14 cellular contexts compared by ENCODE assay signal in the genomic region with DNA sequence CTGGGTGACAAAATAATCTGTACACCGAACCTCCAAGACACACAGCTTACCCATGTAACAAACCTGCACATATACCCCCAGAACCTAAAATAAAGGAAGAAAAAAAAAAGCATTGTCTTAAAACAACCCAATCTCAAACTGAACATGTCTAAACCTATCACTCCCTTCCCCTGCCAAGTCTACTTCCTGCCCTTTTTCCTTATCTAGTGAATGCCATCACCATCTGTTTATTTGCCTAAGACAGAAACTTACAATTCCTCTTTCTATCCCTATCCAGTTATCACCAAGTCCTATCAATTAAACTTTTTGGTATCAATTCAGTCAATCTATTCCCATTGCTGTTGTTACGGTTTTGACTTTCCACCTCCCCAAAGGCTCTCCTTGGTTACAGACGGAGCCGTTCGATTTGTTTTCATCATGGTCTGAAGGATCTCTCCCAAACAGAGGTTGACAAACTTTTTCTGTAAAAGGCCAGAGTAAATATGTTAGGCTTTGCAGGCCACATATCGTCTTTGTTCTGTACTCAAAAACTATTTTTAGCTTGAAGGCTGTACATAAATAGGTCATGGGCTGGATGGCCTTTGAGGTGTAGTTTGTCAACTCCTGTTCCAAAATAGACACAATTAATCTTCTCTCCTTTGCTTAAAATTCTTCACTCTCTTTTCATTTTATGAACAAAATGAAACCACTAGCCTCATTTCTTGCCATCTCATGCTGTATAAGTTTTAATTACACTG. TPM values are rescaled to one million over a fixed set of nuclear protein-coding genes. Genes with fewer than 3 reads are reported as not detected.
DNase-seq lines count a peak whose midpoint lies in the region; ATAC-seq and TF ChIP-seq lines count a peak whose summit lies in the region.
"Had no signal": no experiment of that assay in that cellular context is flagged by ENCODE, and none has a peak within 500 bp of the region (broad histone marks: within the 10 kb centered on the region; RNA-seq: fewer than 3 reads in every experiment).

No MANE protein-coding gene starts in this region.

- H3K4me1 ChIP-seq in cardiac muscle cell (ENCODE audit: low read depth): peaks cover 16% of the 10 kb centered on the region
- H3K4me1 ChIP-seq in esophagus muscularis mucosa: peaks cover 0 to 7% (median 1%) of the 10 kb centered on the region in 4 donors
- H3K4me1 ChIP-seq: SJSA1 had no signal

- ATAC-seq in left cardiac atrium: no peak
- no peak for ATAC-seq in activated CD8-positive, alpha-beta T cell treated with anti-CD3 and anti-CD28 coated beads for 36 hours
- no peak for ATAC-seq in stimulated activated naive CD8-positive, alpha-beta T cell treated with anti-CD3 and anti-CD28 coated beads, Interleukin-15, amount 100 ng/mL, for 72 hours
- no peak for ATAC-seq in HG03280 (IDR thresholded peaks at IDR 0.05; ENCODE audit: unreplicated experiment)

- peak overlapping the region; percentile 31 for H3K27ac Mint-ChIP-seq in activated CD8-positive, alpha-beta T cell treated with anti-CD3 and anti-CD28 coated beads for 36 hours
- peak overlapping the region; percentile 16 to 67 for H3K27ac Mint-ChIP-seq in stimulated activated naive CD8-positive, alpha-beta T cell treated with anti-CD3 and anti-CD28 coated beads, Interleukin-15, amount 100 ng/mL, for 72 hours
- H3K27ac Mint-ChIP-seq: activated CD4-positive, alpha-beta T cell treated with anti-CD3 and anti-CD28 coated beads, Interleukin-2, amount 10 ng/mL, durations not matched to agents 7 days and 5 days had no signal

- H3K9me3 Mint-ChIP-seq in activated CD8-positive, alpha-beta T cell treated with anti-CD3 and anti-CD28 coated beads for 36 hours: no peaks in the 10 kb centered on the region
- H3K9me3 Mint-ChIP-seq in stimulated activated naive CD8-positive, alpha-beta T cell treated with anti-CD3 and anti-CD28 coated beads, Interleukin-15, amount 100 ng/mL, for 72 hours: no peaks in the 10 kb centered on the region
- H3K9me3 Mint-ChIP-seq: activated CD4-positive, alpha-beta T cell treated with anti-CD3 and anti-CD28 coated beads, Interleukin-2, amount 10 ng/mL, durations not matched to agents 7 days and 5 days had no signal

- H3K9me3 ChIP-seq in cardiac muscle cell (ENCODE audit: low read depth): no peaks in the 10 kb centered on the region
- H3K9me3 ChIP-seq in esophagus muscularis mucosa: no peaks in the 10 kb centered on the region
- H3K9me3 ChIP-seq: esophagus squamous epithelium, SJSA1 had no signal

- intact Hi-C loops in left cardiac atrium (cut with DNase I) (no loop called here), esophagus muscularis mucosa (cut with DNase I) (no loop called here)
- intact Hi-C loops in activated CD8-positive, alpha-beta T cell treated with anti-CD3 and anti-CD28 coated beads for 36 hours (cut with micrococcal nuclease): no loop called here

- TF ChIP-seq POLR2A in esophagus muscularis mucosa (IDR thresholded peaks at IDR 0.05; ENCODE audit: low read depth): no peak

- TF ChIP-seq EP300 in esophagus muscularis mucosa (IDR thresholded peaks at IDR 0.05): no peak

- H3K27me3 Mint-ChIP-seq in activated CD8-positive, alpha-beta T cell treated with anti-CD3 and anti-CD28 coated beads for 36 hours: no peaks in the 10 kb centered on the region
- no peaks in the 10 kb centered on the region for H3K27me3 Mint-ChIP-seq in stimulated activated naive CD8-positive, alpha-beta T cell treated with anti-CD3 and anti-CD28 coated beads, Interleukin-15, amount 100 ng/mL, for 72 hours
- H3K27me3 Mint-ChIP-seq: activated CD4-positive, alpha-beta T cell treated with anti-CD3 and anti-CD28 coated beads, Interleukin-2, amount 10 ng/mL, durations not matched to agents 7 days and 5 days had no signal

- peak in 1 of 2 donors; percentile 31 for DNase-seq in cardiac muscle cell (ENCODE audit: low read depth in 1 of 2, low spot score in 1 of 2)
- DNase-seq in left cardiac atrium: no peak
- DNase-seq in activated CD8-positive, alpha-beta T cell treated with anti-CD3 and anti-CD28 coated beads for 36 hours: no peak
- peak; percentile 39 for DNase-seq in fibroblast of the aortic adventitia (ENCODE audit: low read depth)
- no peak for DNase-seq in stimulated activated naive CD8-positive, alpha-beta T cell treated with anti-CD3 and anti-CD28 coated beads, Interleukin-15, amount 100 ng/mL, for 72 hours
- no peak for DNase-seq in esophagus muscularis mucosa (ENCODE audit: extremely low spot score)
- DNase-seq in NCI-H524 treated with DMSO at 0.1 percent for 48 hours (lab: John Stamatoyannopoulos, UW): no peak
- DNase-seq: activated CD4-positive, alpha-beta T cell treated with anti-CD3 and anti-CD28 coated beads, Interleukin-2, amount 10 ng/mL, durations not matched to agents 7 days and 5 days; AML-193; aorta; esophagus squamous epithelium; NCI-H748 treated with DMSO at 0.1 percent for 48 hours had no signal

- peaks cover 34% of the 10 kb centered on the region for H3K4me1 Mint-ChIP-seq in activated CD8-positive, alpha-beta T cell treated with anti-CD3 and anti-CD28 coated beads for 36 hours (ENCODE audit: low read depth)
- H3K4me1 Mint-ChIP-seq in stimulated activated naive CD8-positive, alpha-beta T cell treated with anti-CD3 and anti-CD28 coated beads, Interleukin-15, amount 100 ng/mL, for 72 hours: peaks cover 31% of the 10 kb centered on the region

- CTCF ChIA-PET in activated CD8-positive, alpha-beta T cell treated with anti-CD3 and anti-CD28 coated beads for 36 hours (lab: Charles Lee): no interaction called here

- 80% methylated on average over 6 of the region's 6 CpGs for WGBS in esophagus muscularis mucosa

- H3K27ac ChIP-seq in cardiac muscle cell: peak overlapping the region; percentile 91
- H3K27ac ChIP-seq in esophagus muscularis mucosa (replicated peaks in 1 of 4): no peak overlapping the region
- H3K27ac ChIP-seq: esophagus squamous epithelium, SJSA1 had no signal

- H3K4me3 ChIP-seq in cardiac muscle cell (peak overlapping the region; percentile 0), fibroblast of the aortic adventitia (ENCODE audit: low read depth, low read length) (no peak overlapping the region), esophagus muscularis mucosa (no peak overlapping the region)
- H3K4me3 ChIP-seq: esophagus squamous epithelium, SJSA1 had no signal

- peaks cover 41% of the 10 kb centered on the region for H3K36me3 ChIP-seq in cardiac muscle cell
- peaks cover 49 to 82% (median 73%) of the 10 kb centered on the region in 4 donors for H3K36me3 ChIP-seq in esophagus muscularis mucosa

- POLR2A ChIA-PET in activated CD8-positive, alpha-beta T cell treated with anti-CD3 and anti-CD28 coated beads for 36 hours (lab: Charles Lee): interaction anchor here (0.5 to 1.8 kb wide), 5 partner anchors 12 to 78 kb away, joined by 3 to 4 read pairs (median 3); a partner anchor contains a TSS

- TF ChIP-seq CTCF in cardiac muscle cell (IDR thresholded peaks at IDR 0.05; ENCODE audit: low read depth, low read length) (no peak), fibroblast of the aortic adventitia (IDR thresholded peaks at IDR 0.05; ENCODE audit: insufficient read depth, low read length) (no peak), esophagus muscularis mucosa (IDR thresholded peaks at IDR 0.05) (no peak)
- TF ChIP-seq CTCF in activated CD8-positive, alpha-beta T cell treated with anti-CD3 and anti-CD28 coated beads for 36 hours (IDR thresholded peaks at IDR 0.05): no peak

- H3K36me3 Mint-ChIP-seq in activated CD8-positive, alpha-beta T cell treated with anti-CD3 and anti-CD28 coated beads for 36 hours (ENCODE audit: low read depth): peaks cover 70% of the 10 kb centered on the region

- no peak overlapping the region for H3K4me3 Mint-ChIP-seq in activated CD8-positive, alpha-beta T cell treated with anti-CD3 and anti-CD28 coated beads for 36 hours
- H3K4me3 Mint-ChIP-seq in stimulated activated naive CD8-positive, alpha-beta T cell treated with anti-CD3 and anti-CD28 coated beads, Interleukin-15, amount 100 ng/mL, for 72 hours: no peak overlapping the region
- H3K4me3 Mint-ChIP-seq: activated CD4-positive, alpha-beta T cell treated with anti-CD3 and anti-CD28 coated beads, Interleukin-2, amount 10 ng/mL, durations not matched to agents 7 days and 5 days had no signal

- H3K27me3 ChIP-seq in cardiac muscle cell (no peaks in the 10 kb centered on the region), esophagus muscularis mucosa (no peaks in the 10 kb centered on the region)
- H3K27me3 ChIP-seq: esophagus squamous epithelium, SJSA1 had no signal

RNA-seq across cellular contexts. Expression of a gene that starts 12.1 kb away (rescaled TPM):
- total RNA-seq in cardiac muscle cell: 8.7 and 15.1 TPM in 2 replicates
- 21.6 and 26.2 TPM in 2 replicates for polyA plus RNA-seq in cardiac muscle cell
- 10 to 100 TPM; 13.3 to 17.6 TPM for total RNA-seq in left cardiac atrium
- 10 to 100 TPM; 44.1 to 46.5 TPM for total RNA-seq in activated CD8-positive, alpha-beta T cell treated with anti-CD3 and anti-CD28 coated beads for 36 hours
- 36.5 and 70.7 TPM in 2 replicates for total RNA-seq in fibroblast of the aortic adventitia (ENCODE audit: low replicate concordance)
- total RNA-seq in esophagus muscularis mucosa: 10 to 100 TPM; 17.1 to 28.2 (median 22.5) TPM

RNA-seq across cellular contexts. Expression of a gene that starts 12.7 kb away (rescaled TPM):
- total RNA-seq in cardiac muscle cell (1.6 TPM in 2 replicates), left cardiac atrium (1 to 10 TPM; 1.9 to 3.2 TPM), fibroblast of the aortic adventitia (ENCODE audit: low replicate concordance) (19.3 and 19.7 TPM in 2 replicates), esophagus muscularis mucosa (1 to 10 TPM; 1.0 to 5.8 (median 2.0) TPM)
- 5.0 and 9.8 TPM in 2 replicates for polyA plus RNA-seq in cardiac muscle cell
- total RNA-seq in activated CD8-positive, alpha-beta T cell treated with anti-CD3 and anti-CD28 coated beads for 36 hours: 10 to 100 TPM; 22.5 to 28.7 TPM

RNA-seq across cellular contexts. Expression of a gene that starts 19.6 kb away (rescaled TPM):
- total RNA-seq in cardiac muscle cell: 96.3 and 97.0 TPM in 2 replicates
- polyA plus RNA-seq in cardiac muscle cell: 87.1 and 96.8 TPM in 2 replicates
- 10 to 100 TPM; 50.4 to 73.3 TPM for total RNA-seq in left cardiac atrium
- 100 to 1,000 TPM; 247 to 251 TPM for total RNA-seq in activated CD8-positive, alpha-beta T cell treated with anti-CD3 and anti-CD28 coated beads for 36 hours
- total RNA-seq in fibroblast of the aortic adventitia (ENCODE audit: low replicate concordance): 428 and 482 TPM in 2 replicates
- total RNA-seq in esophagus muscularis mucosa: 10 to 100 TPM; 49.8 to 80.6 (median 67.1) TPM
